Comparison of ENCODE assay signal across 1 cellular context in genomic region chr11:78766997-78767396, GRCh38.
TF ChIP-seq lines count a peak whose summit lies in the region.

No MANE protein-coding gene starts in this region.

TF ChIP-seq in HepG2, 621 proteins besides CTCF, POLR2A, EP300 and RAD21 (continued from another document):
- TF ChIP-seq HNF1B (CRISPR knock-in tag; IDR thresholded peaks at IDR 0.05), result no peak
- no peak for TF ChIP-seq SIX4 (CRISPR knock-in tag; IDR thresholded peaks at IDR 0.05)
- no peak for TF ChIP-seq ZFP1 (CRISPR knock-in tag; IDR thresholded peaks at IDR 0.05)
- TF ChIP-seq MZF1 (CRISPR knock-in tag; IDR thresholded peaks at IDR 0.05; ENCODE audit: borderline replicate concordance), result no peak
- no peak for TF ChIP-seq ZNF777 (CRISPR knock-in tag; IDR thresholded peaks at IDR 0.05)
TF ChIP-seq in HepG2: peak in this region for 0.
